In the genomic region with DNA sequence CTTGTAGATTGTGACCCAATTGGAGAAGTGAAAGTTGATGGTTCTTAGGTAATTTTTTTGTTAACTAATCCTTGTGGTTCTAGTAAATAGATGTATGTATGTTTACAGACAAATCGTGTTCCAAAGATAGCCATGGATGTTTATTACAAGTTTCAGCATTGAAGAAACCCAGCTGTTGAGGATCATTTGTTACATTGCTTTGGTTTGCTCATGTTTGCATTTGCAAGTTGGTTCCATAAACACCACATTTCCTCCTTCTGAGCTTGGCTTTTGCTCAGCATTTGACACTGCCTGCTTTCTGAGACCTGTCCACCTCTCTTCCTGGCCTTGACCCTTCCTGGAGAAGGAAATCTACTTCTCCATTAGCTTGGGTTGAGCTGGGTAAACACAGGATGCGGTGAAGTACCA, we compare ENCODE assay signal across 23 cellular contexts. TPM values are rescaled to one million over a fixed set of nuclear protein-coding genes. Genes with fewer than 3 reads are reported as not detected.
A peak's percentile ranks its signal among the peaks of the same experiment; 100 is the strongest.
DNase-seq lines count a peak whose midpoint lies in the region; ATAC-seq and TF ChIP-seq lines count a peak whose summit lies in the region.
"Had no signal": no experiment of that assay in that cellular context is flagged by ENCODE, and none has a peak within 500 bp of the region (broad histone marks: within the 10 kb centered on the region; RNA-seq: fewer than 3 reads in every experiment).

No MANE protein-coding gene starts in this region.

- H3K4me3 ChIP-seq in colonic mucosa = no peak overlapping the region
- no peak overlapping the region for H3K4me3 ChIP-seq in mucosa of descending colon
- no peak overlapping the region for H3K4me3 ChIP-seq in gastrocnemius medialis
- H3K4me3 ChIP-seq: heart right ventricle, left ventricle myocardium inferior, neural progenitor cell, Peyer's patch had no signal

- intact Hi-C loops in colonic mucosa (cut with DNase I) = no loop called here
- intact Hi-C loops in mucosa of descending colon (cut with DNase I, micrococcal nuclease) = no loop called here
- intact Hi-C loops in gastrocnemius medialis (cut with DNase I; ENCODE audit: low total_unique reads) = no loop called here

- peak overlapping the region; percentile 18 for H3K27ac ChIP-seq in colonic mucosa
- no peak overlapping the region for H3K27ac ChIP-seq in gastrocnemius medialis
- H3K27ac ChIP-seq: heart right ventricle, left ventricle myocardium inferior, neural progenitor cell had no signal

- no peak for TF ChIP-seq POLR2A in gastrocnemius medialis (IDR thresholded peaks at IDR 0.05)

- TF ChIP-seq CTCF in colonic mucosa (IDR thresholded peaks at IDR 0.05) (no peak), mucosa of descending colon (IDR thresholded peaks at IDR 0.05) (no peak), gastrocnemius medialis (IDR thresholded peaks at IDR 0.05 in 4 of 5, conservative IDR thresholded peaks at IDR 0.05 in 1 of 5) (no peak)

- H3K9me3 ChIP-seq in colonic mucosa (no peaks in the 10 kb centered on the region), mucosa of descending colon (no peaks in the 10 kb centered on the region), gastrocnemius medialis (no peaks in the 10 kb centered on the region)
- H3K9me3 ChIP-seq: heart right ventricle, left ventricle myocardium inferior, Peyer's patch had no signal

- H3K4me1 ChIP-seq in colonic mucosa (no peaks in the 10 kb centered on the region), mucosa of descending colon (ENCODE audit: low read depth) (peaks cover 16% of the 10 kb centered on the region), gastrocnemius medialis (no peaks in the 10 kb centered on the region)
- H3K4me1 ChIP-seq: neural progenitor cell had no signal

- peak; percentile 24 for DNase-seq in CD1c-positive myeloid dendritic cell (ENCODE audit: extremely low spot score)
- peak; percentile 18 for DNase-seq in M059J (ENCODE audit: low read depth)
- no peak for DNase-seq in colonic mucosa
- DNase-seq in mucosa of descending colon = no peak
- DNase-seq in Ammon's horn (ENCODE audit: low spot score) = no peak
- DNase-seq in gastrocnemius medialis = no peak
- DNase-seq: activated CD4-positive, alpha-beta T cell treated with anti-CD3 and anti-CD28 coated beads, Interleukin-2, amount 50 U/mL, for 1 hour; activated CD8-positive, alpha-beta memory T cell treated with anti-CD3 and anti-CD28 coated beads, Interleukin-2, amount 50 U/mL, for 4 hours; activated effector memory CD4-positive, alpha-beta T cell treated with Interleukin-2 at 50 U/mL for 16 hours; CD4-positive, CD25-positive, alpha-beta regulatory T cell; DMS 273 treated with DMSO at 0.1 percent for 48 hours; effector memory CD8-positive, alpha-beta T cell; heart right ventricle; left ventricle myocardium inferior; NCI-H2081 treated with DMSO at 0.1 percent for 48 hours; Peyer's patch; T-helper 17 cell had no signal

- H3K27me3 ChIP-seq in colonic mucosa (no peaks in the 10 kb centered on the region), gastrocnemius medialis (peaks cover 0 to 12% (median 9%) of the 10 kb centered on the region in 3 donors)
- H3K27me3 ChIP-seq: Peyer's patch had no signal

- in situ Hi-C loops in gastrocnemius medialis (cut with MboI; ENCODE audit: low sequenced_read_pairs in 4 of 4) = loop anchor here in 1 of 4 donors (25.0 kb wide), 1 partner anchor 99 kb away; no protein-coding TSS in a partner anchor

- peak; percentile 7 for ATAC-seq in mucosa of descending colon
- ATAC-seq in GM18520 (IDR thresholded peaks at IDR 0.05; ENCODE audit: unreplicated experiment) = no peak
- ATAC-seq in gastrocnemius medialis = no peak
- no peak for ATAC-seq in GM19324 (IDR thresholded peaks at IDR 0.05; ENCODE audit: low FRiP score, unreplicated experiment)
- ATAC-seq: effector memory CD8-positive, alpha-beta T cell; heart right ventricle; T-helper 17 cell had no signal

- H3K36me3 ChIP-seq in colonic mucosa = no peaks in the 10 kb centered on the region
- no peaks in the 10 kb centered on the region for H3K36me3 ChIP-seq in mucosa of descending colon (ENCODE audit: low read depth)
- H3K36me3 ChIP-seq in gastrocnemius medialis = no peaks in the 10 kb centered on the region
- H3K36me3 ChIP-seq: heart right ventricle, left ventricle myocardium inferior, neural progenitor cell, Peyer's patch had no signal

- no peak overlapping the region for H3K9ac ChIP-seq in colonic mucosa (ENCODE audit: low read depth in 2 of 2, low read length in 2 of 2)
- H3K9ac ChIP-seq: neural progenitor cell had no signal

RNA-seq across cellular contexts. Expression of a gene that starts 1.8 kb away (rescaled TPM):
- 0.05 and 0.30 TPM in 2 replicates for total RNA-seq in M059J (2014; rRNA removed; shearing (Covaris generic))
- total RNA-seq in colonic mucosa (10 to 100 TPM; 22.3 to 46.8 TPM), mucosa of descending colon (10 to 100 TPM; 32.5 to 71.4 (median 54.3) TPM), gastrocnemius medialis (1 to 10 TPM; 2.4 to 6.0 (median 4.5) TPM)
- total RNA-seq: CD4-positive, CD25-positive, alpha-beta regulatory T cell; chondrocyte; G401; mononuclear cell; T-helper 17 cell had no signal

Comparison
In these comparisons a context has a peak if more than half of its experiments do, and no peak if none do; other contexts are left out.
1. DNase-seq: peak in CD1c-positive myeloid dendritic cell (single experiment) and M059J (single experiment); none in colonic mucosa (single experiment), mucosa of descending colon (0 of 3), Ammon's horn (single experiment) and gastrocnemius medialis (0 of 2).